ENCODE assay signal across 1 cellular context in genomic region chr11:126072141-126072741, GRCh38.
TF ChIP-seq lines count a peak whose summit lies in the region.

No MANE protein-coding gene starts in this region.

TF ChIP-seq in GM23338, 12 proteins besides CTCF, POLR2A, EP300 and RAD21:
- TF ChIP-seq ZNF462 (CRISPR knock-in tag; IDR thresholded peaks at IDR 0.05) (no peak), EZH2 (IDR thresholded peaks at IDR 0.05; ENCODE audit: low read depth, unreplicated experiment) (no peak), CREB1 (CRISPR knock-in tag; IDR thresholded peaks at IDR 0.05; ENCODE audit: low read depth) (no peak), EZH2phosphoT487 (IDR thresholded peaks at IDR 0.05; ENCODE audit: unreplicated experiment) (no peak), NANOG (IDR thresholded peaks at IDR 0.05; ENCODE audit: borderline replicate concordance) (no peak), POLR2AphosphoS5 (IDR thresholded peaks at IDR 0.05; ENCODE audit: low read depth) (no peak), ZNF331 (CRISPR knock-in tag; IDR thresholded peaks at IDR 0.05; ENCODE audit: low read depth) (no peak), ETS1 (IDR thresholded peaks at IDR 0.05) (no peak), STAT1 (IDR thresholded peaks at IDR 0.05; ENCODE audit: unreplicated experiment) (no peak), JUNB (IDR thresholded peaks at IDR 0.05; ENCODE audit: unreplicated experiment) (no peak), ZNF114 (CRISPR knock-in tag; IDR thresholded peaks at IDR 0.05) (no peak)
